ENCODE assay signal across 7 cellular contexts in genomic region chr5:171123417-171123816, GRCh38.
"Had no signal": no experiment of that assay in that cellular context is flagged by ENCODE, and none has a peak within 500 bp of the region (broad histone marks: within the 10 kb centered on the region; RNA-seq: fewer than 3 reads in every experiment).

No MANE protein-coding gene starts in this region.

- FAIRE-seq: H54, HTR-8/SVneo had no signal

- DNase-seq: GM23248, GOT3, H9, HCEC 1CT, KBM-7 had no signal

- H3K9ac ChIP-seq: GM23248 had no signal

- H2AFZ ChIP-seq: GM23248 had no signal

- H3K4me3 ChIP-seq: GM23248 had no signal

- H3K27ac ChIP-seq: GM23248 had no signal
